ENCODE assay signal across 8 cellular contexts in genomic region chr10:129963076-129963830, GRCh38. TPM values are rescaled to one million over a fixed set of nuclear protein-coding genes. Genes with fewer than 3 reads are reported as not detected.
DNase-seq lines count a peak whose midpoint lies in the region; ATAC-seq, FAIRE-seq and TF ChIP-seq lines count a peak whose summit lies in the region.

No MANE protein-coding gene starts in this region.

- no TSS peak for BruUV-seq in MCF 10A (replicated peaks; lab: Mats Ljungman, UMichigan)

- H3K27ac Mint-ChIP-seq in MCF 10A (ENCODE audit: low read depth, unreplicated experiment) (no peak overlapping the region), astrocyte (ENCODE audit: unreplicated experiment) (no peak overlapping the region)

- no peaks in the 10 kb centered on the region for H3K9me3 ChIP-seq in astrocyte (ENCODE audit: insufficient read depth, low read depth, low read length)
- no peaks in the 10 kb centered on the region for H3K9me3 ChIP-seq in tibial nerve

- intact Hi-C loops in MCF 10A (cut with micrococcal nuclease): no loop called here

- no peak for ATAC-seq in GM18873 (IDR thresholded peaks at IDR 0.05; ENCODE audit: low FRiP score, unreplicated experiment)
- ATAC-seq in HG03025 (IDR thresholded peaks at IDR 0.05; ENCODE audit: low FRiP score, unreplicated experiment): no peak

- H3K4me3 ChIP-seq in astrocyte (ENCODE audit: insufficient read depth, low read depth, low read length) (peak overlapping the region; percentile 44), tibial nerve (peak overlapping the region; percentile 50 to 71 (median 54))

- no peak for TF ChIP-seq POLR2A in tibial nerve (IDR thresholded peaks at IDR 0.05)

- peaks cover 79% of the 10 kb centered on the region for H3K27me3 ChIP-seq in astrocyte (ENCODE audit: insufficient read depth, low read length)
- peaks cover 0 to 84% of the 10 kb centered on the region in 2 donors for H3K27me3 ChIP-seq in tibial nerve

- H3K9me3 Mint-ChIP-seq in MCF 10A (ENCODE audit: unreplicated experiment) (no peaks in the 10 kb centered on the region), astrocyte (ENCODE audit: unreplicated experiment) (peaks cover 10% of the 10 kb centered on the region)

- CTCF ChIA-PET in MCF 10A (lab: Yijun Ruan, JAX): no interaction called here

- TF ChIP-seq EP300 in tibial nerve (IDR thresholded peaks at IDR 0.05): peak in 1 of 2 donors; percentile 53

- DNase-seq in T47D (ENCODE audit: low read depth in 1 of 2, low spot score in 1 of 2): peak; percentile 1 to 33
- no peak for DNase-seq in MCF 10A (ENCODE audit: unreplicated experiment)
- peak; percentile 11 for DNase-seq in astrocyte (ENCODE audit: low read depth)
- DNase-seq in left kidney (ENCODE audit: low read depth, low spot score): peak; percentile 78
- DNase-seq in tibial nerve (ENCODE audit: low spot score in 2 of 2): no peak
- DNase-seq in CD1c-positive myeloid dendritic cell (ENCODE audit: extremely low spot score): no peak

- in situ Hi-C loops in T47D (cut with HindIII; ENCODE audit: low pct_unique_long_range_greater_than_20kb, low sequenced_read_pairs): no loop called here

- no peaks in the 10 kb centered on the region for H3K4me1 Mint-ChIP-seq in MCF 10A (ENCODE audit: insufficient read depth, unreplicated experiment)
- peaks cover 1% of the 10 kb centered on the region for H3K4me1 Mint-ChIP-seq in astrocyte (ENCODE audit: low read depth, unreplicated experiment)

- peak overlapping the region; percentile 27 for H3K9ac ChIP-seq in astrocyte (ENCODE audit: low read length)

- H4K20me1 ChIP-seq in astrocyte (ENCODE audit: insufficient read depth, low read length): peaks cover 11% of the 10 kb centered on the region

- WGBS in tibial nerve, 2 donors: 0 to 2% methylated on average over 44 to 47 of the region's 89 CpGs

- H3K36me3 ChIP-seq in astrocyte (ENCODE audit: insufficient read depth, low read length) (no peaks in the 10 kb centered on the region), tibial nerve (no peaks in the 10 kb centered on the region)

- H3K4me1 ChIP-seq in astrocyte (ENCODE audit: insufficient read depth, low read length) (peaks cover 6% of the 10 kb centered on the region), tibial nerve (peaks cover 0 to 71% (median 16%) of the 10 kb centered on the region in 4 donors)

- H3K27ac ChIP-seq in astrocyte (ENCODE audit: low read depth, low read length) (no peak overlapping the region), tibial nerve (peak overlapping the region; percentile 43 to 89 (median 65))

- H3K4me2 ChIP-seq in astrocyte (ENCODE audit: low read length): peak overlapping the region; percentile 83

- H3K27me3 Mint-ChIP-seq in MCF 10A (ENCODE audit: insufficient read depth, unreplicated experiment): no peaks in the 10 kb centered on the region
- peaks cover 54% of the 10 kb centered on the region for H3K27me3 Mint-ChIP-seq in astrocyte (ENCODE audit: low read depth, unreplicated experiment)

- H3K4me3 Mint-ChIP-seq in MCF 10A (ENCODE audit: unreplicated experiment) (no peak overlapping the region), astrocyte (ENCODE audit: unreplicated experiment) (peak overlapping the region; percentile 68)

- POLR2A ChIA-PET in MCF 10A (lab: Yijun Ruan, JAX): no interaction called here

- H3K36me3 Mint-ChIP-seq in MCF 10A (ENCODE audit: insufficient read depth, unreplicated experiment) (peaks cover 7% of the 10 kb centered on the region), astrocyte (ENCODE audit: low read depth, unreplicated experiment) (no peaks in the 10 kb centered on the region)

- TF ChIP-seq CTCF in MCF 10A (IDR thresholded peaks at IDR 0.05; ENCODE audit: unreplicated experiment) (no peak), astrocyte (IDR thresholded peaks at IDR 0.05; ENCODE audit: insufficient read depth, low read depth, low read length) (no peak), tibial nerve (IDR thresholded peaks at IDR 0.05) (no peak)

- H2AFZ ChIP-seq in astrocyte (ENCODE audit: low read depth, low read length): peak overlapping the region; percentile 75

- H3K79me2 ChIP-seq in astrocyte (ENCODE audit: insufficient read depth, low read length): no peaks in the 10 kb centered on the region

- FAIRE-seq in astrocyte (lab: Jason Lieb, UNC): no peak

RNA-seq across cellular contexts. Expression of gene EBF3, which starts 0.8 kb away (rescaled TPM):
- total RNA-seq in MCF 10A (2022) (not detected in 2 replicates), astrocyte (0.07 and 0.14 TPM in 2 replicates), tibial nerve (10 to 100 TPM; 27.3 to 41.0 (median 31.2) TPM)

Comparison
In these comparisons a context has a peak if more than half of its experiments do, and no peak if none do; other contexts are left out.
1. DNase-seq: peak in T47D (2 of 2), astrocyte (single experiment) and left kidney (single experiment); none in MCF 10A (single experiment), tibial nerve (0 of 2) and CD1c-positive myeloid dendritic cell (single experiment).
2. RNA of gene EBF3, which starts 0.8 kb away (total RNA-seq): 27.3 to 41.0 TPM in tibial nerve; 0.07 to 0.14 TPM in astrocyte and not detected in MCF 10A; every median in the first group is over 10 times any median in the second.